Comparison of ENCODE assay signal across 28 cellular contexts in the genomic region with DNA sequence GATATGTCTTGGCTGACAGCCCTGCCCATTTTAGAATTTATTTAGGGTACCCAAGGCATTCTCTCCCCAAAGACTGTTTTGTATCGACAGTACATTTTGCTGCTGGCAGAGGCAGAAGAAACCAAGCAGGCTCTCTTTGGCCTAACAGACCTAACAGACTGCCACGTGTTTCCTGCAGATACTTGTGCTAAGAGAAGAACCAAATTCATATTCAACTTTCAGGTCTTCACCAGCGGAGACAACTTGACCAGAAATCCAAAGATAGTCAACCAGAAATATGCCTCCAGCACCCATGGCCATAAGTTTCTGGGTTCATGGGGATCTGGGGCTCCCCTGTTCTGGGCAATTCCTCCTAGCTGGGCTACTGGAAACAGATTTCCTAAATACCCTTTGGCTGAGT.
"Had no signal": no experiment of that assay in that cellular context is flagged by ENCODE, and none has a peak within 500 bp of the region (broad histone marks: within the 10 kb centered on the region; RNA-seq: fewer than 3 reads in every experiment).

No MANE protein-coding gene starts in this region.

- H3K4me3 Mint-ChIP-seq: activated naive CD4-positive, alpha-beta T cell treated with anti-CD3 and anti-CD28 coated beads for 36 hours; activated naive CD8-positive, alpha-beta T cell; activated T-cell treated with anti-CD3 and anti-CD28 coated beads, Interleukin-2, amount 50 U/mL, for 4 hours; T-helper 17 cell had no signal

- FAIRE-seq: RCC 7860, TTC549 had no signal

- ATAC-seq: activated CD4-positive, CD25-positive, alpha-beta regulatory T cell treated with anti-CD3 and anti-CD28 coated beads, Interleukin-2, amount 50 U/mL, for 24 hours; activated T-cell treated with anti-CD3 and anti-CD28 coated beads, Interleukin-2, amount 50 U/mL, for 4 hours; T-helper 17 cell had no signal

- H3K36me3 Mint-ChIP-seq: activated naive CD8-positive, alpha-beta T cell had no signal

- H3K27ac ChIP-seq: brain microvascular endothelial cell, cardiac muscle cell had no signal

- H3K9me3 ChIP-seq: MG63 had no signal

- DNase-seq: activated CD4-positive, alpha-beta T cell treated with anti-CD3 and anti-CD28 coated beads for 48 hours; activated CD4-positive, alpha-beta T cell treated with anti-CD3 and anti-CD28 coated beads, Interleukin-2, amount 50 U/mL, for 4 hours; activated CD8-positive, alpha-beta memory T cell treated with anti-CD3 and anti-CD28 coated beads for 24 hours; activated gamma-delta T cell; activated naive CD4-positive, alpha-beta T cell treated with anti-CD3 and anti-CD28 coated beads for 36 hours; activated T-cell treated with anti-CD3 and anti-CD28 coated beads, Interleukin-2, amount 50 U/mL, for 4 hours; brain microvascular endothelial cell; KG1; MG63; MV-4-11; NCI-H1092 treated with DMSO at 0.1 percent for 48 hours; NCI-H1417 treated with DMSO at 0.1 percent for 48 hours; NCI-H1694; NCI-H2029; NCI-H2107; NCI-H345; NCI-H510A; NCI-H526 treated with DMSO at 0.1 percent for 48 hours; NCI-H82; NK-92 treated with Interleukin-12 subunit alpha and Interleukin-12 subunit beta, amount 100 ng/mL, for 24 hours; SIG-M5; T-helper 17 cell; T-helper 9 cell had no signal

- H3K27me3 Mint-ChIP-seq: activated naive CD8-positive, alpha-beta T cell had no signal

- H3K9me3 Mint-ChIP-seq: activated naive CD4-positive, alpha-beta T cell treated with anti-CD3 and anti-CD28 coated beads for 36 hours; activated T-cell treated with anti-CD3 and anti-CD28 coated beads, Interleukin-2, amount 50 U/mL, for 4 hours had no signal

- H3K27me3 ChIP-seq: brain microvascular endothelial cell, cardiac muscle cell, MG63 had no signal

- H3K27ac Mint-ChIP-seq: activated naive CD4-positive, alpha-beta T cell treated with anti-CD3 and anti-CD28 coated beads for 36 hours; activated naive CD8-positive, alpha-beta T cell; T-helper 17 cell had no signal

- H3K4me3 ChIP-seq: cardiac muscle cell, MG63 had no signal

- H3K4me1 Mint-ChIP-seq: T-helper 17 cell had no signal

- H3K36me3 ChIP-seq: brain microvascular endothelial cell, cardiac muscle cell, MG63 had no signal
